8 cellular contexts compared by ENCODE assay signal in the genomic region with DNA sequence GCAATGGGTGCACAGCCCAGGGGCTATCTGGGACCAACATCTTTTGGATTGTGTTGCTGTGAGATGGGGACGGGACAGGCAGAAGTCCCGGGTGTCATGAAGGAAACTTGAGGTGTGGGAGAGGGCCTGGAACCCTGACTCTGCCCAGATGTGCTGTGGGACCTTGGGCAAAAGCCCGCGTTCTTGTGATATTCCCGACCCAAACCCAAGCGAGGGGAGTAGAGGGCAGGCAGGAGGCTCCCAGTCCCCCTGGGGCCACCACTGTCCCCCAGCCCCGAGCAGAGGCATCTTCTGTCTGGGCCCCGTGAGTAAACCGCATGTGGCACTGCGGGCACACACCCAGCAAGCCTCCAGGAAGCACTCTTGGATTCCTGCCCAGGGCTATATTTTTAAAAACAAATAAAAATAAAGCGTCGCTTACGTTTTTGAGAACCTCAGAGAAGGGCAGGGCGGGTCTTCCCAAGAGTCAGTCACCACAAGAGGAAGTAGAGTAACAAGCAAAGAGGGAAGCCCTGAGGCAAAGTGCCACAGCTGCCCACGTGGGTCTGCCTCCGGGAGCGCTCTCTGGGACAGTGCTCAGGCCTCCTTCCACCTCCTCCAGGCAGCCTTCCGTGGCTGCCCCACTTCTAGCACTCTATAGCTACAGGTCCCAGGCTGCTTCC. TPM values are rescaled to one million over a fixed set of nuclear protein-coding genes. Genes with fewer than 3 reads are reported as not detected.
DNase-seq lines count a peak whose midpoint lies in the region; ATAC-seq, FAIRE-seq and TF ChIP-seq lines count a peak whose summit lies in the region.

No MANE protein-coding gene starts in this region.

- H3K9ac ChIP-seq in GM12878 (ENCODE audit: control insufficient read depth, insufficient read depth, low read length) (no peak overlapping the region), mucosa of rectum (ENCODE audit: low read depth in 1 of 2, low read length in 2 of 2) (peak overlapping the region in 1 of 2 donors; percentile 68)

- TF ChIP-seq RAD21 in GM12878 (IDR thresholded peaks at IDR 0.05; ENCODE audit: insufficient read depth, low read depth, low read length): no peak

- no peak for FAIRE-seq in GM12878 (lab: Jason Lieb, UNC)

- H3K4me1 ChIP-seq in PC-9 (replicated peaks; ENCODE audit: insufficient read depth): no peaks in the 10 kb centered on the region
- H3K4me1 ChIP-seq in GM12878 (ENCODE audit: control insufficient read depth, insufficient read depth, low read length): no peaks in the 10 kb centered on the region
- H3K4me1 ChIP-seq in mucosa of rectum (ENCODE audit: control insufficient read depth in 2 of 2, insufficient read depth in 2 of 2, low read length in 2 of 2): peaks cover 31 to 33% of the 10 kb centered on the region in 2 donors

- ATAC-seq in activated CD4-positive, CD25-positive, alpha-beta regulatory T cell treated with anti-CD3 and anti-CD28 coated beads, Interleukin-2, amount 50 U/mL, for 24 hours: peak; percentile 19
- peak; percentile 58 for ATAC-seq in GM12878
- no peak for ATAC-seq in esophagus mucosa
- ATAC-seq in GM19467 (IDR thresholded peaks at IDR 0.05; ENCODE audit: unreplicated experiment): no peak
- no peak for ATAC-seq in GM18519 (IDR thresholded peaks at IDR 0.05; ENCODE audit: low FRiP score, unreplicated experiment)

- no peak for DNase-seq in activated CD4-positive, CD25-positive, alpha-beta regulatory T cell treated with anti-CD3 and anti-CD28 coated beads, Interleukin-2, amount 50 U/mL, for 72 hours
- peak; percentile 8 to 44 for DNase-seq in PC-9
- DNase-seq in GM12878 (ENCODE audit: low read depth, low spot score): no peak

- in situ Hi-C loops in GM12878 (cut with MboI): no loop called here

- H3K79me2 ChIP-seq in PC-9 (ENCODE audit: low read depth): no peaks in the 10 kb centered on the region
- H3K79me2 ChIP-seq in GM12878 (ENCODE audit: control insufficient read depth, insufficient read depth, low read length): no peaks in the 10 kb centered on the region

- CTCF ChIA-PET in PC-9 (lab: Charles Lee) (no interaction called here), GM12878 (lab: Yijun Ruan, JAX) (interaction anchor here (1.3 kb wide), 1 partner anchor 98 kb away, joined by 4 read pairs; no protein-coding TSS in a partner anchor)

- H3K4me2 ChIP-seq in PC-9 (no peak overlapping the region), GM12878 (ENCODE audit: control insufficient read depth, insufficient read depth) (no peak overlapping the region)

- no peaks in the 10 kb centered on the region for H3F3A ChIP-seq in PC-9 (ENCODE audit: insufficient read depth, low read depth)

- H3K9me3 ChIP-seq in PC-9 (ENCODE audit: insufficient read depth, low read depth) (no peaks in the 10 kb centered on the region), GM12878 (replicated peaks; ENCODE audit: control insufficient read depth, insufficient read depth, low read length) (no peaks in the 10 kb centered on the region), mucosa of rectum (ENCODE audit: control insufficient read depth in 2 of 2, low read length in 2 of 2) (no peaks in the 10 kb centered on the region)

- 28% methylated on average over 18 of the region's 18 CpGs for WGBS in GM12878 (ENCODE audit: insufficient coverage, insufficient replicate concordance, low lambda C conversion rate, missing lambda C conversion rate)

- TF ChIP-seq CTCF in PC-9 (conservative IDR thresholded peaks at IDR 0.05) (no peak), GM12878 (IDR thresholded peaks at IDR 0.05 in 2 of 3, conservative IDR thresholded peaks at IDR 0.05 in 1 of 3; ENCODE audit: control insufficient read depth in 2 of 3, extremely low read depth in 1 of 3, insufficient read depth in 1 of 3, low read depth in 3 of 3, low read length in 3 of 3) (no peak)

- no peaks in the 10 kb centered on the region for H3K36me3 ChIP-seq in PC-9 (ENCODE audit: low read depth)
- no peaks in the 10 kb centered on the region for H3K36me3 ChIP-seq in GM12878 (ENCODE audit: control insufficient read depth in 2 of 2, insufficient read depth in 2 of 2, low read length in 1 of 2)
- no peaks in the 10 kb centered on the region for H3K36me3 ChIP-seq in mucosa of rectum (ENCODE audit: control insufficient read depth in 2 of 2, insufficient read depth in 2 of 2, low read length in 2 of 2)

- intact Hi-C loops in PC-9 (cut with micrococcal nuclease; ENCODE audit: unreplicated experiment) (no loop called here), GM12878 (cut with micrococcal nuclease; ENCODE audit: unreplicated experiment) (no loop called here)

- TF ChIP-seq POLR2A in GM12878 (IDR thresholded peaks at IDR 0.05; ENCODE audit: low read depth, low read length): no peak

- RAD21 ChIA-PET in GM12878 (lab: Charles Lee; ENCODE audit: unreplicated experiment): no interaction called here

- POLR2A ChIA-PET in PC-9 (lab: Charles Lee; ENCODE audit: unreplicated experiment): no interaction called here
- POLR2A ChIA-PET in GM12878 (lab: Charles Lee): no interaction called here

- H3K27ac ChIP-seq in PC-9 (no peak overlapping the region), GM12878 (ENCODE audit: control insufficient read depth, insufficient read depth) (no peak overlapping the region), mucosa of rectum (ENCODE audit: low read depth in 2 of 2, low read length in 2 of 2) (peak overlapping the region; percentile 10 to 90)

- no TSS peak for BruUV-seq in PC-9 (replicated peaks; lab: Mats Ljungman, UMichigan)
- BruUV-seq in GM12878 (replicated peaks; lab: Mats Ljungman, UMichigan): no TSS peak

- SMC1A ChIA-PET in GM12878 (lab: Charles Lee; ENCODE audit: uncharacterized antibody, unreplicated experiment): no interaction called here

- peaks cover 3% of the 10 kb centered on the region; the same call in 1 of the 2 replicates for H3K27me3 ChIP-seq in PC-9 (ENCODE audit: insufficient read depth, low read depth)
- H3K27me3 ChIP-seq in GM12878 (replicated peaks in 1 of 2; ENCODE audit: control insufficient read depth in 2 of 2, insufficient read depth in 2 of 2, low read length in 1 of 2): no peaks in the 10 kb centered on the region; a peak in 1 of 4 replicates
- H3K27me3 ChIP-seq in mucosa of rectum (ENCODE audit: control insufficient read depth in 2 of 2, insufficient read depth in 2 of 2, low read length in 2 of 2): peaks cover 0 to 3% of the 10 kb centered on the region in 2 donors

- H4K20me1 ChIP-seq in PC-9 (ENCODE audit: insufficient read depth) (no peaks in the 10 kb centered on the region), GM12878 (ENCODE audit: control insufficient read depth, insufficient read depth) (no peaks in the 10 kb centered on the region)

- H2AFZ ChIP-seq in PC-9 (no peak overlapping the region), GM12878 (ENCODE audit: control insufficient read depth, low read depth, low read length) (no peak overlapping the region)

- TF ChIP-seq EP300 in GM12878 (IDR thresholded peaks at IDR 0.05; ENCODE audit: borderline replicate concordance in 1 of 2, control insufficient read depth in 1 of 2, low read depth in 2 of 2, low read length in 2 of 2): no peak

- H3K9me2 ChIP-seq in PC-9 (ENCODE audit: insufficient read depth): no peaks in the 10 kb centered on the region

- H3K4me3 ChIP-seq in PC-9 (no peak overlapping the region), GM12878 (no peak overlapping the region), mucosa of rectum (ENCODE audit: low read length in 2 of 2) (no peak overlapping the region)

TF ChIP-seq in GM12878, 131 proteins besides CTCF, POLR2A, EP300 and RAD21 (continues in another document):
- TF ChIP-seq FOXK2 (IDR thresholded peaks at IDR 0.05) (no peak), ZNF207 (IDR thresholded peaks at IDR 0.05; ENCODE audit: borderline replicate concordance) (no peak), NR2C1 (IDR thresholded peaks at IDR 0.05) (no peak), NFXL1 (IDR thresholded peaks at IDR 0.05; ENCODE audit: borderline replicate concordance) (no peak), POLR2AphosphoS2 (IDR thresholded peaks at IDR 0.05; ENCODE audit: low read depth, low read length) (no peak), JUND (IDR thresholded peaks at IDR 0.05; ENCODE audit: low read depth, low read length) (no peak), NR2C2 (IDR thresholded peaks at IDR 0.05; ENCODE audit: borderline replicate concordance, control insufficient read depth, insufficient read length, low read depth) (no peak), RAD51 (IDR thresholded peaks at IDR 0.05) (0 out of 2 replicates have a peak, but pooled peaks have one; percentile 24), BACH1 (IDR thresholded peaks at IDR 0.05; ENCODE audit: borderline replicate concordance) (no peak), POLR2AphosphoS5 (IDR thresholded peaks at IDR 0.05; ENCODE audit: low read length) (no peak)

RNA-seq across cellular contexts. Expression of a gene that starts 39.5 kb away (rescaled TPM):
- total RNA-seq in PC-9 (2021): not detected in 2 replicates
- total RNA-seq in GM12878 (2013; cell fraction: nucleolus; rRNA removed): 0.51 and 2.6 TPM in 2 replicates
- total RNA-seq in GM12878 (2014; rRNA removed): 0.06 and 0.16 TPM in 2 replicates
- total RNA-seq in GM12878 (2014; rRNA removed; fragmentation: Illumina TruSeq; extraction: Trizol): not detected in 2 replicates
- total RNA-seq in GM12878 (2021): 0.24 and 0.31 TPM in 2 replicates
- polyA plus RNA-seq in GM12878 (2011; ENCODE audit: low read depth): not detected
- polyA plus RNA-seq in GM12878 (2011; rRNA removed): 0.14 and 0.27 TPM in 2 replicates
- 0.08 and 0.24 TPM in 2 replicates for polyA plus RNA-seq in GM12878 (2011; cell fraction: cytosol; rRNA removed)
- polyA plus RNA-seq in GM12878 (2011; cell fraction: nucleus; rRNA removed): 0.57 and 0.70 TPM in 2 replicates
- 0.23 and 0.74 TPM in 2 replicates for polyA plus RNA-seq in GM12878 (2012)
- 0.01 TPM in 1 of 2 replicates, not detected in the other for polyA plus RNA-seq in GM12878 (2014; fragmentation: Illumina TruSeq; extraction: Trizol)
- polyA plus RNA-seq in GM12878 (2014; fragmentation: Nextera tagmentation; extraction: Ambion mirVana): not detected
- polyA plus RNA-seq in GM12878 (2014; rRNA removed): 0.03 and 0.04 TPM in 2 replicates
- polyA plus RNA-seq in GM12878 (2016; fragmentation: Nextera tagmentation; extraction: Ambion mirVana): not detected
- polyA minus RNA-seq in GM12878 (2011; rRNA and poly(A)+ RNA removed): 0.67 TPM in 1 of 2 replicates, not detected in the other
- 0.40 and 1.0 TPM in 2 replicates for polyA minus RNA-seq in GM12878 (2011; cell fraction: cytosol; rRNA and poly(A)+ RNA removed)
- polyA minus RNA-seq in GM12878 (2011; cell fraction: nucleus; rRNA and poly(A)+ RNA removed): 0.12 and 0.38 TPM in 2 replicates
- 0.68 TPM for total RNA-seq in esophagus mucosa

Comparison
In these comparisons a context has a peak if more than half of its experiments do, and no peak if none do; other contexts are left out.
1. ATAC-seq: peak in activated CD4-positive, CD25-positive, alpha-beta regulatory T cell treated with anti-CD3 and anti-CD28 coated beads, Interleukin-2, amount 50 U/mL, for 24 hours (2 of 2) and GM12878 (single experiment); none in esophagus mucosa (single experiment), GM19467 (single experiment) and GM18519 (single experiment).
2. DNase-seq: peak in PC-9 (2 of 2); none in activated CD4-positive, CD25-positive, alpha-beta regulatory T cell treated with anti-CD3 and anti-CD28 coated beads, Interleukin-2, amount 50 U/mL, for 72 hours (single experiment) and GM12878 (single experiment).
3. H3K27ac ChIP-seq: peak in mucosa of rectum (2 of 2); none in PC-9 (single experiment) and GM12878 (single experiment).